Comparison of ENCODE assay signal across 9 cellular contexts in the genomic region with DNA sequence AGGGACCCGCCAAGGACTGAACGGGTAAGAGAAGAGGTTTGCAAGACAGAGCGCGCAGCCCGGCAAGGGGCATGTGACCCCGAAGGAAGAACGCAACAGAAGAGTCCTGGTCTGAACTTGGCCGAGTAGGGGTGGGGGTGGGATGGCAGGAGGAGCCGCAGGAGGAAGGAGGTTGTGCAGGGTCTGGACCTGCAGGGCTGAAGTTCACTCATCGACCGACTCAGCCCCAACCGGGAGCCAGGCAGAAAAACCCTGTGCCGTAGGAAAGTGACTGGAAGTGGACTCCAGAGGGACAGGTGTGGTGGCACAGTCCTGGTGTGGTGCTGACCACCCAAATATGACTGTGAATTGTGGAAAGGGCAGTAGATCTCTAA. TPM values are rescaled to one million over a fixed set of nuclear protein-coding genes. Genes with fewer than 3 reads are reported as not detected.
DNase-seq lines count a peak whose midpoint lies in the region; ATAC-seq and TF ChIP-seq lines count a peak whose summit lies in the region.
"Had no signal": no experiment of that assay in that cellular context is flagged by ENCODE, and none has a peak within 500 bp of the region (broad histone marks: within the 10 kb centered on the region; RNA-seq: fewer than 3 reads in every experiment).

No MANE protein-coding gene starts in this region.

- ATAC-seq in right cardiac atrium (peak in 1 of 2 donors; percentile 0), SK-N-SH treated with all-trans-retinoic acid at 6 μM for 48 hours (no peak)

- H3K27ac Mint-ChIP-seq in Calu3 (ENCODE audit: unreplicated experiment), result no peak overlapping the region
- peak overlapping the region; percentile 34 for H3K27ac Mint-ChIP-seq in activated T-helper 1 cell treated with anti-CD3 and anti-CD28 coated beads, Interleukin-12 subunit alpha, Interleukin-12 subunit beta, Interleukin-2, Interleukin-4 antibody, amounts not matched to agents 30 ng/mL and 10 ng/mL and 1 ng/mL, durations not matched to agents 14 hours and 24 hours and 36 hours

- H3K9ac ChIP-seq in rectal smooth muscle tissue (ENCODE audit: low read length), result peak overlapping the region; percentile 5

- CTCF ChIA-PET in Calu3 (lab: Charles Lee), result no interaction called here

- H3K36me3 ChIP-seq in rectal smooth muscle tissue (ENCODE audit: control insufficient read depth, insufficient read depth, low read length), result peaks cover 2% of the 10 kb centered on the region

- BruUV-seq in Calu3 (replicated peaks; lab: Mats Ljungman, UMichigan), result no TSS peak

- intact Hi-C loops in Calu3 (cut with micrococcal nuclease; ENCODE audit: unreplicated experiment) (loop anchor here (2.0 kb wide), 1 partner anchor 58 kb away; no protein-coding TSS in a partner anchor), right cardiac atrium (cut with DNase I) (no loop called here)
- intact Hi-C loops in activated T-helper 1 cell treated with anti-CD3 and anti-CD28 coated beads, Interleukin-12 subunit alpha, Interleukin-12 subunit beta, Interleukin-2, Interleukin-4 antibody, amounts not matched to agents 30 ng/mL and 10 ng/mL and 1 ng/mL, durations not matched to agents 14 hours and 24 hours and 36 hours (cut with micrococcal nuclease), result no loop called here

- H3K27ac ChIP-seq in right cardiac atrium (ENCODE audit: low read length) (no peak overlapping the region), rectal smooth muscle tissue (ENCODE audit: low read depth, low read length) (peak overlapping the region; percentile 7)
- H3K27ac ChIP-seq: VCaP had no signal

- H3K27me3 ChIP-seq in right cardiac atrium (ENCODE audit: control insufficient read depth, insufficient read depth) (no peaks in the 10 kb centered on the region), rectal smooth muscle tissue (ENCODE audit: control insufficient read depth, insufficient read depth, low read length) (no peaks in the 10 kb centered on the region)

- WGBS in right cardiac atrium, result 38% methylated on average over 13 of the region's 13 CpGs

- H3K4me1 Mint-ChIP-seq in Calu3 (ENCODE audit: low read depth, unreplicated experiment), result peaks cover 10% of the 10 kb centered on the region
- peaks cover 7% of the 10 kb centered on the region for H3K4me1 Mint-ChIP-seq in activated T-helper 1 cell treated with anti-CD3 and anti-CD28 coated beads, Interleukin-12 subunit alpha, Interleukin-12 subunit beta, Interleukin-2, Interleukin-4 antibody, amounts not matched to agents 30 ng/mL and 10 ng/mL and 1 ng/mL, durations not matched to agents 14 hours and 24 hours and 36 hours (ENCODE audit: low read depth)

- no peaks in the 10 kb centered on the region for H3K9me3 ChIP-seq in right cardiac atrium (ENCODE audit: control insufficient read depth, low read length)

- H3K4me3 Mint-ChIP-seq in Calu3 (ENCODE audit: low read depth, unreplicated experiment), result peak overlapping the region; percentile 69
- peak overlapping the region; percentile 63 for H3K4me3 Mint-ChIP-seq in activated T-helper 1 cell treated with anti-CD3 and anti-CD28 coated beads, Interleukin-12 subunit alpha, Interleukin-12 subunit beta, Interleukin-2, Interleukin-4 antibody, amounts not matched to agents 30 ng/mL and 10 ng/mL and 1 ng/mL, durations not matched to agents 14 hours and 24 hours and 36 hours

- H3K4me1 ChIP-seq in right cardiac atrium (ENCODE audit: control insufficient read depth, insufficient read depth, low read length) (no peaks in the 10 kb centered on the region), rectal smooth muscle tissue (ENCODE audit: control insufficient read depth, insufficient read depth, low read length) (no peaks in the 10 kb centered on the region)

- no peaks in the 10 kb centered on the region for H3K9me3 Mint-ChIP-seq in Calu3 (ENCODE audit: low read depth, unreplicated experiment)
- no peaks in the 10 kb centered on the region for H3K9me3 Mint-ChIP-seq in activated T-helper 1 cell treated with anti-CD3 and anti-CD28 coated beads, Interleukin-12 subunit alpha, Interleukin-12 subunit beta, Interleukin-2, Interleukin-4 antibody, amounts not matched to agents 30 ng/mL and 10 ng/mL and 1 ng/mL, durations not matched to agents 14 hours and 24 hours and 36 hours

- DNase-seq in Calu3 (no peak), right cardiac atrium (no peak), NCI-H1930 (lab: John Stamatoyannopoulos, UW) (no peak), NCI-H1436 (lab: John Stamatoyannopoulos, UW) (no peak)
- no peak for DNase-seq in activated T-helper 1 cell treated with anti-CD3 and anti-CD28 coated beads, Interleukin-12 subunit alpha, Interleukin-12 subunit beta, Interleukin-2, Interleukin-4 antibody, amounts not matched to agents 30 ng/mL and 10 ng/mL and 1 ng/mL, durations not matched to agents 14 hours and 24 hours and 36 hours (ENCODE audit: low spot score)
- no peak for DNase-seq in stimulated activated CD4-positive, alpha-beta T cell treated with anti-CD3 and anti-CD28 coated beads, Interleukin-1b, Interleukin-23, amount 100 ng/mL, for 48 hours

- H3K4me3 ChIP-seq in right cardiac atrium (ENCODE audit: low read length) (peak overlapping the region; percentile 14), rectal smooth muscle tissue (ENCODE audit: low read length) (peak overlapping the region; percentile 42)

- TF ChIP-seq CTCF in Calu3 (IDR thresholded peaks at IDR 0.05; ENCODE audit: unreplicated experiment), result no peak

- peaks cover 6% of the 10 kb centered on the region for H3K27me3 Mint-ChIP-seq in Calu3 (ENCODE audit: unreplicated experiment)
- H3K27me3 Mint-ChIP-seq in activated T-helper 1 cell treated with anti-CD3 and anti-CD28 coated beads, Interleukin-12 subunit alpha, Interleukin-12 subunit beta, Interleukin-2, Interleukin-4 antibody, amounts not matched to agents 30 ng/mL and 10 ng/mL and 1 ng/mL, durations not matched to agents 14 hours and 24 hours and 36 hours (ENCODE audit: insufficient read depth), result no peaks in the 10 kb centered on the region

- peaks cover 14% of the 10 kb centered on the region for H3K36me3 Mint-ChIP-seq in Calu3 (ENCODE audit: insufficient read depth, unreplicated experiment)
- peaks cover 3% of the 10 kb centered on the region for H3K36me3 Mint-ChIP-seq in activated T-helper 1 cell treated with anti-CD3 and anti-CD28 coated beads, Interleukin-12 subunit alpha, Interleukin-12 subunit beta, Interleukin-2, Interleukin-4 antibody, amounts not matched to agents 30 ng/mL and 10 ng/mL and 1 ng/mL, durations not matched to agents 14 hours and 24 hours and 36 hours (ENCODE audit: low read depth)

TF ChIP-seq in SK-N-SH treated with all-trans-retinoic acid at 6 μM for 48 hours, 23 proteins besides CTCF, POLR2A, EP300 and RAD21:
- no peak for TF ChIP-seq GLIS3 (CRISPR knock-in tag; IDR thresholded peaks at IDR 0.05)

RNA-seq across cellular contexts. Expression of a gene that starts 15.2 kb away (rescaled TPM):
- total RNA-seq in Calu3 (2022) (27.3 and 29.0 TPM in 2 replicates), right cardiac atrium (10 to 100 TPM; 11.7 to 13.7 (median 12.1) TPM)
- total RNA-seq in activated T-helper 1 cell treated with anti-CD3 and anti-CD28 coated beads, Interleukin-12 subunit alpha, Interleukin-12 subunit beta, Interleukin-2, Interleukin-4 antibody, amounts not matched to agents 30 ng/mL and 10 ng/mL and 1 ng/mL, durations not matched to agents 14 hours and 24 hours and 36 hours, result 55.5 and 64.6 TPM in 2 replicates
- 12.6 TPM for polyA plus RNA-seq in right cardiac atrium

RNA-seq across cellular contexts. Expression of a gene that starts 19.9 kb away (rescaled TPM):
- not detected in 2 replicates for total RNA-seq in Calu3 (2022)
- total RNA-seq in activated T-helper 1 cell treated with anti-CD3 and anti-CD28 coated beads, Interleukin-12 subunit alpha, Interleukin-12 subunit beta, Interleukin-2, Interleukin-4 antibody, amounts not matched to agents 30 ng/mL and 10 ng/mL and 1 ng/mL, durations not matched to agents 14 hours and 24 hours and 36 hours, result not detected in 2 replicates
- total RNA-seq in right cardiac atrium, result 10 to 100 TPM in 1 of 4 donors, 1 to 10 TPM in 3; 6.1 to 13.0 (median 7.1) TPM
- polyA plus RNA-seq in right cardiac atrium, result 8.9 TPM

RNA-seq across cellular contexts. Expression of a gene that starts 28.9 kb away (rescaled TPM):
- total RNA-seq in Calu3 (2022) (0.28 TPM in 1 of 2 replicates, not detected in the other), right cardiac atrium (under 1 TPM in 1 of 4 donors, not detected in 3; 0.50 TPM)
- total RNA-seq in activated T-helper 1 cell treated with anti-CD3 and anti-CD28 coated beads, Interleukin-12 subunit alpha, Interleukin-12 subunit beta, Interleukin-2, Interleukin-4 antibody, amounts not matched to agents 30 ng/mL and 10 ng/mL and 1 ng/mL, durations not matched to agents 14 hours and 24 hours and 36 hours, result 0.12 TPM in 1 of 2 replicates, not detected in the other
- 0.07 TPM for polyA plus RNA-seq in right cardiac atrium

RNA-seq across cellular contexts. Expression of a gene that starts 34.2 kb away (rescaled TPM):
- total RNA-seq in Calu3 (2022) (44.7 and 44.9 TPM in 2 replicates), right cardiac atrium (10 to 100 TPM; 63.9 to 92.7 (median 72.1) TPM)
- total RNA-seq in activated T-helper 1 cell treated with anti-CD3 and anti-CD28 coated beads, Interleukin-12 subunit alpha, Interleukin-12 subunit beta, Interleukin-2, Interleukin-4 antibody, amounts not matched to agents 30 ng/mL and 10 ng/mL and 1 ng/mL, durations not matched to agents 14 hours and 24 hours and 36 hours, result 72.3 and 80.2 TPM in 2 replicates
- 67.4 TPM for polyA plus RNA-seq in right cardiac atrium

RNA-seq across cellular contexts. Expression of a gene that starts 40.0 kb away (rescaled TPM):
- total RNA-seq in Calu3 (2022), result not detected in 2 replicates
- not detected in 2 replicates for total RNA-seq in activated T-helper 1 cell treated with anti-CD3 and anti-CD28 coated beads, Interleukin-12 subunit alpha, Interleukin-12 subunit beta, Interleukin-2, Interleukin-4 antibody, amounts not matched to agents 30 ng/mL and 10 ng/mL and 1 ng/mL, durations not matched to agents 14 hours and 24 hours and 36 hours
- 10 to 100 TPM in 1 of 4 donors, 1 to 10 TPM in 3; 6.7 to 12.3 (median 8.8) TPM for total RNA-seq in right cardiac atrium
- 4.2 TPM for polyA plus RNA-seq in right cardiac atrium
